ENCODE assay signal across 1 cellular context in genomic region chr5:43631182-43631910, GRCh38.
A peak's percentile ranks its signal among the peaks of the same experiment; 100 is the strongest.
TF ChIP-seq lines count a peak whose summit lies in the region.

No MANE protein-coding gene starts in this region.

TF ChIP-seq in HepG2, 621 proteins besides CTCF, POLR2A, EP300 and RAD21 (continued from another document):
- TF ChIP-seq ZMYM4 (CRISPR knock-in tag; IDR thresholded peaks at IDR 0.05) (peak; percentile 59), NR2F6 (IDR thresholded peaks at IDR 0.05) (peak; percentile 21; the same call in 1 of the 2 replicates), NR2F6 (CRISPR knock-in tag; IDR thresholded peaks at IDR 0.05) (0 out of 2 replicates have a peak, but pooled peaks have one; percentile 7), PITX1 (CRISPR knock-in tag; IDR thresholded peaks at IDR 0.05) (0 out of 2 replicates have a peak, but pooled peaks have one; percentile 42)
